ENCODE assay signal across 9 cellular contexts in genomic region chr7:141012044-141012685, GRCh38. TPM values are rescaled to one million over a fixed set of nuclear protein-coding genes. Genes with fewer than 3 reads are reported as not detected.
A peak's percentile ranks its signal among the peaks of the same experiment; 100 is the strongest.
DNase-seq lines count a peak whose midpoint lies in the region; ATAC-seq and TF ChIP-seq lines count a peak whose summit lies in the region.
"Had no signal": no experiment of that assay in that cellular context is flagged by ENCODE, and none has a peak within 500 bp of the region (broad histone marks: within the 10 kb centered on the region; RNA-seq: fewer than 3 reads in every experiment).

No MANE protein-coding gene starts in this region.

- POLR2A ChIA-PET in Caco-2 (lab: Charles Lee), result no interaction called here

- H3K27me3 Mint-ChIP-seq in Caco-2 (ENCODE audit: insufficient read depth, unreplicated experiment), result no peaks in the 10 kb centered on the region
- no peaks in the 10 kb centered on the region for H3K27me3 Mint-ChIP-seq in activated naive CD4-positive, alpha-beta T cell treated with anti-CD3 and anti-CD28 coated beads, Interleukin-2, amount 50 U/mL, for 24 hours

- 27 to 30% methylated on average over 3 of the region's 3 CpGs for WGBS in heart right ventricle, 2 donors

- H3K27ac ChIP-seq in heart right ventricle, result no peak overlapping the region

- H3K4me3 ChIP-seq in Caco-2 (ENCODE audit: low read depth, low read length) (no peak overlapping the region), heart right ventricle (no peak overlapping the region), skeletal muscle cell (ENCODE audit: low read depth, low read length) (no peak overlapping the region)

- H3K36me3 ChIP-seq in Caco-2 (ENCODE audit: control insufficient read depth, insufficient read depth, low read length) (no peaks in the 10 kb centered on the region; the same call in none of the 2 replicates), heart right ventricle (peaks cover 0 to 36% (median 4%) of the 10 kb centered on the region in 9 donors)

- H3K4me1 ChIP-seq in Caco-2 (no peaks in the 10 kb centered on the region), heart right ventricle (peaks cover 0 to 21% (median 14%) of the 10 kb centered on the region in 9 donors)

- intact Hi-C loops in Caco-2 (cut with micrococcal nuclease; ENCODE audit: unreplicated experiment), result loop anchor here (1.0 to 5.0 kb wide), 3 partner anchors 201 to 335 kb away; no protein-coding TSS in a partner anchor
- intact Hi-C loops in heart right ventricle (cut with DNase I), result loop anchor here in 9 of 10 donors (1.0 to 10.0 kb wide), 12 partner anchors 85 to 633 kb away; partner anchors contain the start of genes ADCK2 (in 4 of the 9), BRAF (in 3 of the 9), MKRN1 (in 2 of the 9) and NDUFB2 (in 1 of the 9)

- peaks cover 10% of the 10 kb centered on the region for H3K9me3 Mint-ChIP-seq in Caco-2 (ENCODE audit: unreplicated experiment)
- no peaks in the 10 kb centered on the region for H3K9me3 Mint-ChIP-seq in activated naive CD4-positive, alpha-beta T cell treated with anti-CD3 and anti-CD28 coated beads, Interleukin-2, amount 50 U/mL, for 24 hours

- CTCF ChIA-PET in Caco-2 (lab: Charles Lee), result interaction anchor here (0.6 to 5.2 kb wide), 3 partner anchors 11 to 204 kb away, joined by 4 to 43 read pairs (median 6); no protein-coding TSS in a partner anchor

- peak; percentile 59 to 83 for TF ChIP-seq CTCF in Caco-2 (IDR thresholded peaks at IDR 0.05; ENCODE audit: insufficient read depth in 1 of 2, low read depth in 1 of 2, low read length in 1 of 2, severe bottlenecking in 1 of 2, unreplicated experiment in 1 of 2)
- peak; percentile 18 to 65 (median 53) for TF ChIP-seq CTCF in heart right ventricle (IDR thresholded peaks at IDR 0.05)

- DNase-seq in Caco-2, result peak; percentile 81 to 87
- peak; percentile 78 for DNase-seq in M059J (ENCODE audit: low read depth)
- peak; percentile 43 for DNase-seq in SKM-1 (lab: John Stamatoyannopoulos, UW; ENCODE audit: unreplicated experiment)
- DNase-seq in heart right ventricle, result peak; percentile 23 to 46
- peak; percentile 12 for DNase-seq in skeletal muscle cell (ENCODE audit: low read depth)

- BruUV-seq in Caco-2 (replicated peaks; lab: Mats Ljungman, UMichigan), result no TSS peak

- ATAC-seq in GM19468 (IDR thresholded peaks at IDR 0.05; ENCODE audit: extremely low read depth, unreplicated experiment), result peak; percentile 27
- peak in 1 of 8 donors; percentile 14 for ATAC-seq in heart right ventricle
- no peak for ATAC-seq in HG03045 (IDR thresholded peaks at IDR 0.05; ENCODE audit: unreplicated experiment)

- peaks cover 42% of the 10 kb centered on the region for H3K36me3 Mint-ChIP-seq in Caco-2 (ENCODE audit: insufficient read depth, unreplicated experiment)
- H3K36me3 Mint-ChIP-seq in activated naive CD4-positive, alpha-beta T cell treated with anti-CD3 and anti-CD28 coated beads, Interleukin-2, amount 50 U/mL, for 24 hours, result peaks cover 12% of the 10 kb centered on the region

- peak overlapping the region; percentile 20 for H3K4me3 Mint-ChIP-seq in Caco-2 (ENCODE audit: unreplicated experiment)
- peak overlapping the region; percentile 98 for H3K4me3 Mint-ChIP-seq in activated naive CD4-positive, alpha-beta T cell treated with anti-CD3 and anti-CD28 coated beads, Interleukin-2, amount 50 U/mL, for 24 hours
- H3K4me3 Mint-ChIP-seq: dendritic cell treated with granulocyte-macrophage colony-stimulating factor and Interleukin-4, amounts not matched to agents 40 ng/mL and 50 ng/mL, for 4 days had no signal

- H3K27me3 ChIP-seq in Caco-2 (replicated peaks; ENCODE audit: control insufficient read depth, insufficient read depth, low read length) (no peaks in the 10 kb centered on the region), heart right ventricle (peaks cover 0 to 14% (median 0%) of the 10 kb centered on the region in 7 donors)

- peaks cover 11% of the 10 kb centered on the region for H3K4me1 Mint-ChIP-seq in Caco-2 (ENCODE audit: low read depth, unreplicated experiment)
- H3K4me1 Mint-ChIP-seq in activated naive CD4-positive, alpha-beta T cell treated with anti-CD3 and anti-CD28 coated beads, Interleukin-2, amount 50 U/mL, for 24 hours, result peaks cover 48% of the 10 kb centered on the region

- H3K9me3 ChIP-seq in Caco-2 (no peaks in the 10 kb centered on the region), heart right ventricle (peaks cover 0 to 8% (median 0%) of the 10 kb centered on the region in 11 donors)

- H3K27ac Mint-ChIP-seq in Caco-2 (ENCODE audit: unreplicated experiment), result no peak overlapping the region
- peak overlapping the region; percentile 100 for H3K27ac Mint-ChIP-seq in activated naive CD4-positive, alpha-beta T cell treated with anti-CD3 and anti-CD28 coated beads, Interleukin-2, amount 50 U/mL, for 24 hours
- H3K27ac Mint-ChIP-seq: dendritic cell treated with granulocyte-macrophage colony-stimulating factor and Interleukin-4, amounts not matched to agents 40 ng/mL and 50 ng/mL, for 4 days had no signal

RNA-seq across cellular contexts. Expression of gene MRPS33, which starts 2.6 kb away (rescaled TPM):
- total RNA-seq in Caco-2 (2022) (67.7 and 70.2 TPM in 2 replicates), heart right ventricle (100 to 1,000 TPM in 9 of 10 donors, 10 to 100 TPM in 1; 95.8 to 151 (median 138) TPM)
- total RNA-seq in M059J (2014; rRNA removed; shearing (Covaris generic)), result 12.1 and 53.0 TPM in 2 replicates
- 10 to 100 TPM; 71.7 to 96.2 TPM for polyA plus RNA-seq in heart right ventricle

Comparison
In these comparisons a context has a peak if more than half of its experiments do, and no peak if none do; other contexts are left out.
1. DNase-seq: peak in every context shown above with its lines; median percentile 84 in Caco-2; 78 in M059J; 43 in SKM-1; 34 in heart right ventricle; 12 in skeletal muscle cell.